Comparison of ENCODE assay signal across 18 cellular contexts in the genomic region with DNA sequence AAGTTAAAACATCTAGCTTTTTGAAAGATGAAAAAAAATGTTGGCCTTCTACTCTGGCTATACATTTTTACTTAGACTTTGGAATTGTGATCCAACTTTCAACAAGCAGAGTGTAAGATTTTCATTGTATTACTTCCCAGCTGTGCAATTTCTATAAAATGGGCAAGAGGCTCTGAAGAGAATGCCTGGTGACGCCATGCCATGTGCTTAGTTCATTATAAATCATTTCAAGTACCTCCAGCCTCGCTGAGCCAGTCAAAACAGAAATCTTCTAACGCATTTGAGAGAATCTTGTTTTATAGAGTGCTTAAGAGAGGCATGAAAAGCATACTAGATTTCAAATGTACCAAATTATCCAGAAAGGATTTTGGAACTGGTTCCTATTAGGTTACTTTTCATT. TPM values are rescaled to one million over a fixed set of nuclear protein-coding genes. Genes with fewer than 3 reads are reported as not detected.
DNase-seq lines count a peak whose midpoint lies in the region; ATAC-seq and TF ChIP-seq lines count a peak whose summit lies in the region.
"Had no signal": no experiment of that assay in that cellular context is flagged by ENCODE, and none has a peak within 500 bp of the region (broad histone marks: within the 10 kb centered on the region; RNA-seq: fewer than 3 reads in every experiment).

No MANE protein-coding gene starts in this region.

- no peaks in the 10 kb centered on the region for H3K9me3 ChIP-seq in ovary
- H3K9me3 ChIP-seq: thyroid gland had no signal

- TF ChIP-seq POLR2A in ovary (IDR thresholded peaks at IDR 0.05): no peak

- H3K36me3 ChIP-seq in ovary: no peaks in the 10 kb centered on the region
- H3K36me3 ChIP-seq: thyroid gland had no signal

- no peak overlapping the region for H3K4me3 Mint-ChIP-seq in activated CD4-positive, alpha-beta T cell treated with anti-CD3 and anti-CD28 coated beads, Interleukin-2, amount 10 ng/mL, durations not matched to agents 7 days and 5 days
- H3K4me3 Mint-ChIP-seq in activated B cell treated with CpG ODN at 0.5 μM for 24 hours (no peak overlapping the region), natural killer cell (no peak overlapping the region)
- H3K4me3 Mint-ChIP-seq: endodermal cell had no signal

- no peak for DNase-seq in activated CD4-positive, alpha-beta T cell treated with anti-CD3 and anti-CD28 coated beads, Interleukin-2, amount 10 ng/mL, durations not matched to agents 7 days and 5 days
- DNase-seq in activated CD4-positive, alpha-beta T cell treated with anti-CD3 and anti-CD28 coated beads, Interleukin-2, amount 50 U/mL, for 48 hours: no peak
- DNase-seq in NCI-H1105 (lab: John Stamatoyannopoulos, UW): peak; percentile 1
- DNase-seq in activated B cell treated with CpG ODN at 0.5 μM for 24 hours: no peak
- no peak for DNase-seq in natural killer cell
- DNase-seq in ovary: no peak
- no peak for DNase-seq in GM13976 (ENCODE audit: low spot score)
- DNase-seq: activated effector memory CD4-positive, alpha-beta T cell treated with anti-CD3 and anti-CD28 coated beads, Interleukin-2, amount 50 U/mL, for 16 hours; DMS 273 treated with DMSO at 0.1 percent for 48 hours; endodermal cell; foreskin melanocyte; Kasumi-1; NCI-H2081; occipital lobe; PC-9; small intestine; thyroid gland had no signal

- no peak overlapping the region for H3K4me3 ChIP-seq in ovary
- H3K4me3 ChIP-seq: PC-9, thyroid gland had no signal

- ATAC-seq in activated B cell treated with CpG ODN at 0.5 μM for 24 hours (ENCODE audit: low read depth) (no peak), natural killer cell (no peak), HG03442 (IDR thresholded peaks at IDR 0.05; ENCODE audit: unreplicated experiment) (no peak)

- H3K27ac Mint-ChIP-seq in activated CD4-positive, alpha-beta T cell treated with anti-CD3 and anti-CD28 coated beads, Interleukin-2, amount 10 ng/mL, durations not matched to agents 7 days and 5 days: peak overlapping the region; percentile 95
- H3K27ac Mint-ChIP-seq in activated B cell treated with CpG ODN at 0.5 μM for 24 hours (peak overlapping the region; percentile 95), natural killer cell (peak overlapping the region; percentile 90 to 98)
- H3K27ac Mint-ChIP-seq: endodermal cell had no signal

- TF ChIP-seq CTCF in activated B cell treated with CpG ODN at 0.5 μM for 24 hours (IDR thresholded peaks at IDR 0.05) (no peak), natural killer cell (IDR thresholded peaks at IDR 0.05) (no peak), ovary (IDR thresholded peaks at IDR 0.05) (no peak), GM13976 (IDR thresholded peaks at IDR 0.05; ENCODE audit: borderline replicate concordance, control extremely low read depth, extremely low read depth, insufficient read depth, missing control alignments) (no peak)

- in situ Hi-C loops in GM13976 (cut with MboI; ENCODE audit: low sequenced_read_pairs, unreplicated experiment): no loop called here

- no peak overlapping the region for H3K27ac ChIP-seq in ovary
- H3K27ac ChIP-seq: PC-9, thyroid gland had no signal

- 70 to 83% (median 78%) methylated on average over 3 of the region's 3 CpGs for WGBS in ovary, 3 donors

- CTCF ChIA-PET in activated CD4-positive, alpha-beta T cell treated with anti-CD3 and anti-CD28 coated beads, Interleukin-2, amount 10 ng/mL, durations not matched to agents 7 days and 5 days (lab: Charles Lee): interaction anchor here (0.9 to 1.3 kb wide), 5 partner anchors 10 to 95 kb away, joined by 3 to 5 read pairs (median 3); partner anchors contain the start of gene STK17B
- CTCF ChIA-PET in activated B cell treated with CpG ODN at 0.5 μM for 24 hours (lab: Charles Lee): interaction anchor here (1.0 to 2.9 kb wide), 5 partner anchors 19 to 95 kb away, joined by 3 to 15 read pairs (median 6); no protein-coding TSS in a partner anchor

- H3K4me1 ChIP-seq in ovary (ENCODE audit: insufficient read depth): no peaks in the 10 kb centered on the region
- H3K4me1 ChIP-seq: thyroid gland had no signal

- H3K27me3 Mint-ChIP-seq in activated CD4-positive, alpha-beta T cell treated with anti-CD3 and anti-CD28 coated beads, Interleukin-2, amount 10 ng/mL, durations not matched to agents 7 days and 5 days: no peaks in the 10 kb centered on the region
- H3K27me3 Mint-ChIP-seq in activated B cell treated with CpG ODN at 0.5 μM for 24 hours (no peaks in the 10 kb centered on the region), natural killer cell (ENCODE audit: low read depth in 2 of 2) (no peaks in the 10 kb centered on the region)

- H3K36me3 Mint-ChIP-seq in activated CD4-positive, alpha-beta T cell treated with anti-CD3 and anti-CD28 coated beads, Interleukin-2, amount 10 ng/mL, durations not matched to agents 7 days and 5 days (ENCODE audit: low read depth): peaks cover 26% of the 10 kb centered on the region
- H3K36me3 Mint-ChIP-seq in activated B cell treated with CpG ODN at 0.5 μM for 24 hours (ENCODE audit: low read depth): no peaks in the 10 kb centered on the region
- H3K36me3 Mint-ChIP-seq in natural killer cell: no peaks in the 10 kb centered on the region

- intact Hi-C loops in activated B cell treated with CpG ODN at 0.5 μM for 24 hours (cut with micrococcal nuclease): no loop called here
- intact Hi-C loops in natural killer cell (cut with micrococcal nuclease): loop anchor here (5.0 kb wide), 1 partner anchor 34 kb away; no protein-coding TSS in a partner anchor
- intact Hi-C loops in ovary (cut with DNase I): no loop called here

- no peak for TF ChIP-seq EP300 in ovary (IDR thresholded peaks at IDR 0.05)

- POLR2A ChIA-PET in activated CD4-positive, alpha-beta T cell treated with anti-CD3 and anti-CD28 coated beads, Interleukin-2, amount 10 ng/mL, durations not matched to agents 7 days and 5 days (lab: Charles Lee): interaction anchor here (0.6 kb wide), 1 partner anchor 13 kb away, joined by 4 read pairs; no protein-coding TSS in a partner anchor
- POLR2A ChIA-PET in activated B cell treated with CpG ODN at 0.5 μM for 24 hours (lab: Charles Lee): interaction anchor here (0.6 to 4.9 kb wide), 14 partner anchors 10 to 94 kb away, joined by 4 to 81 read pairs (median 14); partner anchors contain the start of gene STK17B

- no peaks in the 10 kb centered on the region for H3K27me3 ChIP-seq in ovary
- H3K27me3 ChIP-seq: thyroid gland had no signal

- H3K9me3 Mint-ChIP-seq in activated CD4-positive, alpha-beta T cell treated with anti-CD3 and anti-CD28 coated beads, Interleukin-2, amount 10 ng/mL, durations not matched to agents 7 days and 5 days: peaks cover 8% of the 10 kb centered on the region
- H3K9me3 Mint-ChIP-seq in activated B cell treated with CpG ODN at 0.5 μM for 24 hours: peaks cover 2% of the 10 kb centered on the region
- peaks cover 0 to 3% of the 10 kb centered on the region in 2 donors for H3K9me3 Mint-ChIP-seq in natural killer cell
- H3K9me3 Mint-ChIP-seq: endodermal cell had no signal

- H3K4me1 Mint-ChIP-seq in activated CD4-positive, alpha-beta T cell treated with anti-CD3 and anti-CD28 coated beads, Interleukin-2, amount 10 ng/mL, durations not matched to agents 7 days and 5 days: peaks cover 81% of the 10 kb centered on the region
- H3K4me1 Mint-ChIP-seq in activated B cell treated with CpG ODN at 0.5 μM for 24 hours (peaks cover 78% of the 10 kb centered on the region), natural killer cell (peaks cover 57 to 79% of the 10 kb centered on the region in 2 donors)
- H3K4me1 Mint-ChIP-seq: endodermal cell had no signal

RNA-seq across cellular contexts. Expression of gene STK17B, which starts 10.1 kb away (rescaled TPM):
- 100 to 1,000 TPM; 329 to 403 TPM for total RNA-seq in activated CD4-positive, alpha-beta T cell treated with anti-CD3 and anti-CD28 coated beads, Interleukin-2, amount 10 ng/mL, durations not matched to agents 7 days and 5 days
- total RNA-seq in activated B cell treated with CpG ODN at 0.5 μM for 24 hours: 203 and 226 TPM in 2 replicates
- 100 to 1,000 TPM; 295 to 390 (median 380) TPM for total RNA-seq in natural killer cell
- total RNA-seq in ovary: 10 to 100 TPM in 1 of 7 donors, 1 to 10 TPM in 6; 3.0 to 11.6 (median 4.9) TPM
- 10 to 100 TPM in 1 of 2 donors, 1 to 10 TPM in 1; 1.7 to 28.4 TPM for polyA plus RNA-seq in ovary

Comparison
In these comparisons a context has a peak if more than half of its experiments do, and no peak if none do; other contexts are left out.
1. RNA of gene STK17B, which starts 10.1 kb away (total RNA-seq): 329 to 403 TPM in activated CD4-positive, alpha-beta T cell treated with anti-CD3 and anti-CD28 coated beads, Interleukin-2, amount 10 ng/mL, durations not matched to agents 7 days and 5 days, 295 to 390 TPM in natural killer cell and 203 to 226 TPM in activated B cell treated with CpG ODN at 0.5 μM for 24 hours; 3.0 to 11.6 TPM in ovary; every median in the first group is over 10 times any median in the second.
2. Peak in every context shown above with its lines, with median percentiles within 50 percentile points of each other: H3K27ac Mint-ChIP-seq.